Comparison of ENCODE assay signal across 1 cellular context in the genomic region with DNA sequence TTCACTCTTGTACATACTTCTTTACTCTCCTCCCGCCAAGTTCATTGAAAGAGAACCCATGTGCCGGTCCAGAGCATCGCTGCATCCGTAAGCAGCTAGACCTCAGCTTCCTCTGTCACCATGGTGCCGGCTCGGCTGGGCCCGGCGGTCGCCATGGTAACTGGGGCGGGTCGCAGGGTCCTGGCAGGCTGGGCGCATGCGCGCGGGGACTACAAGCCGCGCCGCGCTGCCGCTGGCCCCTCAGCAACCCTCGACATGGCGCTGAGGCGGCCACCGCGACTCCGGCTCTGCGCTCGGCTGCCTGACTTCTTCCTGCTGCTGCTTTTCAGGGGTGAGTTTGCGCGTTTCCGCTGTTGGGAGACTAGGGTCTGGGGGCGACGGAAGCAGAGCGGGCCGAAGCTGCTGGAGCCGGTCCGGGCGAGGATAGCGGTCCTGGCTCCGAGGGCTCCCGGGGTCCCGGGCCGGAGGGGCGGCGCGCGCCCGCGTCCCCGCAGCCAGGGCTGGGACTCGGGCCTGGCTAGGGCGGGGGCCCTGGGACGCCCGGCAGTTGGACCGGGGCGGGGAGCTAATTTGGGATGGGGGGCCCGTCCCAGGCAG.
TF ChIP-seq lines count a peak whose summit lies in the region.

JAM3 (plus strand) TSS at position 244 of the 597 bp plus-strand sequence; CDS start at position 256, 12 bp downstream.

TF ChIP-seq in HepG2, 621 proteins besides CTCF, POLR2A, EP300 and RAD21 (continued from another document and continues in another):
- peak; percentile 87; the same call in 2 of the 3 replicates for TF ChIP-seq MXI1 (IDR thresholded peaks at IDR 0.05; ENCODE audit: borderline replicate concordance, low read depth, low read length)
- no peak for TF ChIP-seq ZNF788 (CRISPR knock-in tag; IDR thresholded peaks at IDR 0.05; ENCODE audit: borderline replicate concordance)
- no peak for TF ChIP-seq BRD4 (CRISPR knock-in tag; IDR thresholded peaks at IDR 0.05)
- TF ChIP-seq THAP7 (CRISPR knock-in tag; IDR thresholded peaks at IDR 0.05): no peak
- TF ChIP-seq RFX1 (IDR thresholded peaks at IDR 0.05): peak; percentile 96
- TF ChIP-seq IKZF4 (CRISPR knock-in tag; IDR thresholded peaks at IDR 0.05; ENCODE audit: borderline replicate concordance, low read depth, not compliant biosample characterization): no peak
- no peak for TF ChIP-seq ZNF275 (CRISPR knock-in tag; IDR thresholded peaks at IDR 0.05; ENCODE audit: borderline replicate concordance)
- no peak for TF ChIP-seq HDAC2 (CRISPR knock-in tag; IDR thresholded peaks at IDR 0.05)
- 0 out of 2 replicates have a peak, but pooled peaks have one; percentile 39 for TF ChIP-seq ZNF501 (CRISPR knock-in tag; IDR thresholded peaks at IDR 0.05)
- peak; percentile 29; the same call in 1 of the 2 replicates for TF ChIP-seq ZFY (CRISPR knock-in tag; IDR thresholded peaks at IDR 0.05)
- peak; percentile 54; the same call in 1 of the 2 replicates for TF ChIP-seq RBFOX2 (IDR thresholded peaks at IDR 0.05; ENCODE audit: low read depth, low read length)
- no peak for TF ChIP-seq SCMH1 (CRISPR knock-in tag; IDR thresholded peaks at IDR 0.05; ENCODE audit: borderline replicate concordance)
- 0 out of 2 replicates have a peak, but pooled peaks have one; percentile 46 for TF ChIP-seq BRCA1 (CRISPR knock-in tag; IDR thresholded peaks at IDR 0.05)
- TF ChIP-seq FLYWCH1 (CRISPR knock-in tag; IDR thresholded peaks at IDR 0.05): no peak
- TF ChIP-seq ZFP41 (CRISPR knock-in tag; IDR thresholded peaks at IDR 0.05; ENCODE audit: borderline replicate concordance): no peak
- TF ChIP-seq, protein P1, sequence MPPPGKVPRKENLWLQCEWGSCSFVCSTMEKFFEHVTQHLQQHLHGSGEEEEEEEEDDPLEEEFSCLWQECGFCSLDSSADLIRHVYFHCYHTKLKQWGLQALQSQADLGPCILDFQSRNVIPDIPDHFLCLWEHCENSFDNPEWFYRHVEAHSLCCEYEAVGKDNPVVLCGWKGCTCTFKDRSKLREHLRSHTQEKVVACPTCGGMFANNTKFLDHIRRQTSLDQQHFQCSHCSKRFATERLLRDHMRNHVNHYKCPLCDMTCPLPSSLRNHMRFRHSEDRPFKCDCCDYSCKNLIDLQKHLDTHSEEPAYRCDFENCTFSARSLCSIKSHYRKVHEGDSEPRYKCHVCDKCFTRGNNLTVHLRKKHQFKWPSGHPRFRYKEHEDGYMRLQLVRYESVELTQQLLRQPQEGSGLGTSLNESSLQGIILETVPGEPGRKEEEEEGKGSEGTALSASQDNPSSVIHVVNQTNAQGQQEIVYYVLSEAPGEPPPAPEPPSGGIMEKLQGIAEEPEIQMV (CRISPR knock-in tag; IDR thresholded peaks at IDR 0.05; ENCODE audit: low read depth): no peak
- TF ChIP-seq, protein P2, sequence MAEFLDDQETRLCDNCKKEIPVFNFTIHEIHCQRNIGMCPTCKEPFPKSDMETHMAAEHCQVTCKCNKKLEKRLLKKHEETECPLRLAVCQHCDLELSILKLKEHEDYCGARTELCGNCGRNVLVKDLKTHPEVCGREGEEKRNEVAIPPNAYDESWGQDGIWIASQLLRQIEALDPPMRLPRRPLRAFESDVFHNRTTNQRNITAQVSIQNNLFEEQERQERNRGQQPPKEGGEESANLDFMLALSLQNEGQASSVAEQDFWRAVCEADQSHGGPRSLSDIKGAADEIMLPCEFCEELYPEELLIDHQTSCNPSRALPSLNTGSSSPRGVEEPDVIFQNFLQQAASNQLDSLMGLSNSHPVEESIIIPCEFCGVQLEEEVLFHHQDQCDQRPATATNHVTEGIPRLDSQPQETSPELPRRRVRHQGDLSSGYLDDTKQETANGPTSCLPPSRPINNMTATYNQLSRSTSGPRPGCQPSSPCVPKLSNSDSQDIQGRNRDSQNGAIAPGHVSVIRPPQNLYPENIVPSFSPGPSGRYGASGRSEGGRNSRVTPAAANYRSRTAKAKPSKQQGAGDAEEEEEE (CRISPR knock-in tag; IDR thresholded peaks at IDR 0.05; ENCODE audit: borderline replicate concordance): no peak
- TF ChIP-seq ZNF20 (CRISPR knock-in tag; IDR thresholded peaks at IDR 0.05): no peak
- TF ChIP-seq ZMAT5 (CRISPR knock-in tag; IDR thresholded peaks at IDR 0.05; ENCODE audit: borderline replicate concordance, low read depth): no peak
- TF ChIP-seq, protein P3, sequence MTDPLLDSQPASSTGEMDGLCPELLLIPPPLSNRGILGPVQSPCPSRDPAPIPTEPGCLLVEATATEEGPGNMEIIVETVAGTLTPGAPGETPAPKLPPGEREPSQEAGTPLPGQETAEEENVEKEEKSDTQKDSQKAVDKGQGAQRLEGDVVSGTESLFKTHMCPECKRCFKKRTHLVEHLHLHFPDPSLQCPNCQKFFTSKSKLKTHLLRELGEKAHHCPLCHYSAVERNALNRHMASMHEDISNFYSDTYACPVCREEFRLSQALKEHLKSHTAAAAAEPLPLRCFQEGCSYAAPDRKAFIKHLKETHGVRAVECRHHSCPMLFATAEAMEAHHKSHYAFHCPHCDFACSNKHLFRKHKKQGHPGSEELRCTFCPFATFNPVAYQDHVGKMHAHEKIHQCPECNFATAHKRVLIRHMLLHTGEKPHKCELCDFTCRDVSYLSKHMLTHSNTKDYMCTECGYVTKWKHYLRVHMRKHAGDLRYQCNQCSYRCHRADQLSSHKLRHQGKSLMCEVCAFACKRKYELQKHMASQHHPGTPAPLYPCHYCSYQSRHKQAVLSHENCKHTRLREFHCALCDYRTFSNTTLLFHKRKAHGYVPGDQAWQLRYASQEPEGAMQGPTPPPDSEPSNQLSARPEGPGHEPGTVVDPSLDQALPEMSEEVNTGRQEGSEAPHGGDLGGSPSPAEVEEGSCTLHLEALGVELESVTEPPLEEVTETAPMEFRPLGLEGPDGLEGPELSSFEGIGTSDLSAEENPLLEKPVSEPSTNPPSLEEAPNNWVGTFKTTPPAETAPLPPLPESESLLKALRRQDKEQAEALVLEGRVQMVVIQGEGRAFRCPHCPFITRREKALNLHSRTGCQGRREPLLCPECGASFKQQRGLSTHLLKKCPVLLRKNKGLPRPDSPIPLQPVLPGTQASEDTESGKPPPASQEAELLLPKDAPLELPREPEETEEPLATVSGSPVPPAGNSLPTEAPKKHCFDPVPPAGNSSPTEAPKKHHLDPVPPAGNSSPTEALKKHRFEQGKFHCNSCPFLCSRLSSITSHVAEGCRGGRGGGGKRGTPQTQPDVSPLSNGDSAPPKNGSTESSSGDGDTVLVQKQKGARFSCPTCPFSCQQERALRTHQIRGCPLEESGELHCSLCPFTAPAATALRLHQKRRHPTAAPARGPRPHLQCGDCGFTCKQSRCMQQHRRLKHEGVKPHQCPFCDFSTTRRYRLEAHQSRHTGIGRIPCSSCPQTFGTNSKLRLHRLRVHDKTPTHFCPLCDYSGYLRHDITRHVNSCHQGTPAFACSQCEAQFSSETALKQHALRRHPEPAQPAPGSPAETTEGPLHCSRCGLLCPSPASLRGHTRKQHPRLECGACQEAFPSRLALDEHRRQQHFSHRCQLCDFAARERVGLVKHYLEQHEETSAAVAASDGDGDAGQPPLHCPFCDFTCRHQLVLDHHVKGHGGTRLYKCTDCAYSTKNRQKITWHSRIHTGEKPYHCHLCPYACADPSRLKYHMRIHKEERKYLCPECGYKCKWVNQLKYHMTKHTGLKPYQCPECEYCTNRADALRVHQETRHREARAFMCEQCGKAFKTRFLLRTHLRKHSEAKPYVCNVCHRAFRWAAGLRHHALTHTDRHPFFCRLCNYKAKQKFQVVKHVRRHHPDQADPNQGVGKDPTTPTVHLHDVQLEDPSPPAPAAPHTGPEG (CRISPR knock-in tag; IDR thresholded peaks at IDR 0.05): peak; percentile 47; the same call in 1 of the 2 replicates
- TF ChIP-seq TEAD3 (CRISPR knock-in tag; optimal IDR thresholded peaks at IDR 0.05; ENCODE audit: borderline replicate concordance): no peak
- no peak for TF ChIP-seq STAG1 (CRISPR knock-in tag; IDR thresholded peaks at IDR 0.05)
- TF ChIP-seq, protein P4, sequence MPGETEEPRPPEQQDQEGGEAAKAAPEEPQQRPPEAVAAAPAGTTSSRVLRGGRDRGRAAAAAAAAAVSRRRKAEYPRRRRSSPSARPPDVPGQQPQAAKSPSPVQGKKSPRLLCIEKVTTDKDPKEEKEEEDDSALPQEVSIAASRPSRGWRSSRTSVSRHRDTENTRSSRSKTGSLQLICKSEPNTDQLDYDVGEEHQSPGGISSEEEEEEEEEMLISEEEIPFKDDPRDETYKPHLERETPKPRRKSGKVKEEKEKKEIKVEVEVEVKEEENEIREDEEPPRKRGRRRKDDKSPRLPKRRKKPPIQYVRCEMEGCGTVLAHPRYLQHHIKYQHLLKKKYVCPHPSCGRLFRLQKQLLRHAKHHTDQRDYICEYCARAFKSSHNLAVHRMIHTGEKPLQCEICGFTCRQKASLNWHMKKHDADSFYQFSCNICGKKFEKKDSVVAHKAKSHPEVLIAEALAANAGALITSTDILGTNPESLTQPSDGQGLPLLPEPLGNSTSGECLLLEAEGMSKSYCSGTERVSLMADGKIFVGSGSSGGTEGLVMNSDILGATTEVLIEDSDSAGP (CRISPR knock-in tag; IDR thresholded peaks at IDR 0.05; ENCODE audit: borderline replicate concordance): peak; percentile 56; the same call in 1 of the 2 replicates
- no peak for TF ChIP-seq SYNCRIP (IDR thresholded peaks at IDR 0.05; ENCODE audit: insufficient read depth, low read depth, low read length)
- no peak for TF ChIP-seq ZNF792 (CRISPR knock-in tag; IDR thresholded peaks at IDR 0.05)
- TF ChIP-seq KDM2A (CRISPR knock-in tag; IDR thresholded peaks at IDR 0.05; ENCODE audit: borderline replicate concordance, low read depth): peak; percentile 36; the same call in 1 of the 2 replicates
- no peak for TF ChIP-seq ARNTL (CRISPR knock-in tag; IDR thresholded peaks at IDR 0.05)
- no peak for TF ChIP-seq PRDM4 (CRISPR knock-in tag; IDR thresholded peaks at IDR 0.05; ENCODE audit: borderline replicate concordance)
- no peak for TF ChIP-seq SP4 (CRISPR knock-in tag; IDR thresholded peaks at IDR 0.05)
- TF ChIP-seq MYPOP (CRISPR knock-in tag; IDR thresholded peaks at IDR 0.05): peak; percentile 16; the same call in 1 of the 2 replicates
- TF ChIP-seq, protein P5, sequence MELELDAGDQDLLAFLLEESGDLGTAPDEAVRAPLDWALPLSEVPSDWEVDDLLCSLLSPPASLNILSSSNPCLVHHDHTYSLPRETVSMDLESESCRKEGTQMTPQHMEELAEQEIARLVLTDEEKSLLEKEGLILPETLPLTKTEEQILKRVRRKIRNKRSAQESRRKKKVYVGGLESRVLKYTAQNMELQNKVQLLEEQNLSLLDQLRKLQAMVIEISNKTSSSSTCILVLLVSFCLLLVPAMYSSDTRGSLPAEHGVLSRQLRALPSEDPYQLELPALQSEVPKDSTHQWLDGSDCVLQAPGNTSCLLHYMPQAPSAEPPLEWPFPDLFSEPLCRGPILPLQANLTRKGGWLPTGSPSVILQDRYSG (CRISPR knock-in tag; IDR thresholded peaks at IDR 0.05): no peak
- no peak for TF ChIP-seq RXRA (CRISPR knock-in tag; IDR thresholded peaks at IDR 0.05)
- peak; percentile 48; the same call in 1 of the 2 replicates for TF ChIP-seq ZNF556 (CRISPR knock-in tag; IDR thresholded peaks at IDR 0.05; ENCODE audit: borderline replicate concordance)
- no peak for TF ChIP-seq ZNF274 (CRISPR knock-in tag; IDR thresholded peaks at IDR 0.05)
